ENCODE assay signal across 1 cellular context in genomic region chr3:47065058-47065457, GRCh38.
TF ChIP-seq lines count a peak whose summit lies in the region.

No MANE protein-coding gene starts in this region.

TF ChIP-seq in HepG2, 621 proteins besides CTCF, POLR2A, EP300 and RAD21 (continued from another document):
- TF ChIP-seq ARID3A (IDR thresholded peaks at IDR 0.05; ENCODE audit: low read depth, low read length) = no peak
- TF ChIP-seq, protein P1, sequence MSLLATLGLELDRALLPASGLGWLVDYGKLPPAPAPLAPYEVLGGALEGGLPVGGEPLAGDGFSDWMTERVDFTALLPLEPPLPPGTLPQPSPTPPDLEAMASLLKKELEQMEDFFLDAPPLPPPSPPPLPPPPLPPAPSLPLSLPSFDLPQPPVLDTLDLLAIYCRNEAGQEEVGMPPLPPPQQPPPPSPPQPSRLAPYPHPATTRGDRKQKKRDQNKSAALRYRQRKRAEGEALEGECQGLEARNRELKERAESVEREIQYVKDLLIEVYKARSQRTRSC (CRISPR knock-in tag; IDR thresholded peaks at IDR 0.05; ENCODE audit: low read depth) = no peak
- TF ChIP-seq ZNF281 (CRISPR knock-in tag; IDR thresholded peaks at IDR 0.05; ENCODE audit: borderline replicate concordance) = no peak
- no peak for TF ChIP-seq SSRP1 (CRISPR knock-in tag; IDR thresholded peaks at IDR 0.05)
